ENCODE assay signal across 8 cellular contexts in genomic region chr1:51189421-51190073, GRCh38. TPM values are rescaled to one million over a fixed set of nuclear protein-coding genes. Genes with fewer than 3 reads are reported as not detected.
A peak's percentile ranks its signal among the peaks of the same experiment; 100 is the strongest.
DNase-seq lines count a peak whose midpoint lies in the region; ATAC-seq and TF ChIP-seq lines count a peak whose summit lies in the region.

No MANE protein-coding gene starts in this region.

- H3K9me3 Mint-ChIP-seq in activated CD4-positive, alpha-beta memory T cell treated with anti-CD3 and anti-CD28 coated beads for 36 hours, result no peaks in the 10 kb centered on the region

- CTCF ChIA-PET in HEK293T (lab: Yijun Ruan, JAX), result interaction anchor here (0.8 to 3.1 kb wide), 12 partner anchors 9 to 821 kb away, joined by 3 to 12 read pairs (median 4); no protein-coding TSS in a partner anchor
- CTCF ChIA-PET in activated CD4-positive, alpha-beta memory T cell treated with anti-CD3 and anti-CD28 coated beads for 36 hours (lab: Charles Lee), result interaction anchor here (0.6 to 7.3 kb wide), 53 partner anchors 10 to 985 kb away, joined by 3 to 149 read pairs (median 4); partner anchors contain the start of genes FAF1 and RNF11

- intact Hi-C loops in activated CD4-positive, alpha-beta memory T cell treated with anti-CD3 and anti-CD28 coated beads for 36 hours (cut with micrococcal nuclease), result loop anchor here (1.0 to 10.0 kb wide), 4 partner anchors 215 to 415 kb away; partner anchors contain the start of gene CDKN2C

- no peaks in the 10 kb centered on the region for H3K36me3 Mint-ChIP-seq in activated CD4-positive, alpha-beta memory T cell treated with anti-CD3 and anti-CD28 coated beads for 36 hours

- DNase-seq in DMS153 (lab: John Stamatoyannopoulos, UW) (peak; percentile 21), HEK293T (ENCODE audit: extremely low spot score) (peak; percentile 66), NCI-H524 treated with DMSO at 0.1 percent for 48 hours (lab: John Stamatoyannopoulos, UW) (peak; percentile 11), fibroblast of villous mesenchyme (ENCODE audit: low read depth) (peak; percentile 78), pons (ENCODE audit: low spot score) (peak; percentile 73)
- peak; percentile 37 for DNase-seq in activated CD4-positive, alpha-beta memory T cell treated with anti-CD3 and anti-CD28 coated beads for 36 hours

- no peak overlapping the region for H3K4me3 Mint-ChIP-seq in activated CD4-positive, alpha-beta memory T cell treated with anti-CD3 and anti-CD28 coated beads for 36 hours

- ATAC-seq in GM19395 (IDR thresholded peaks at IDR 0.05; ENCODE audit: unreplicated experiment) (no peak), GM18511 (IDR thresholded peaks at IDR 0.05; ENCODE audit: unreplicated experiment) (no peak)

- no peaks in the 10 kb centered on the region for H3K27me3 Mint-ChIP-seq in activated CD4-positive, alpha-beta memory T cell treated with anti-CD3 and anti-CD28 coated beads for 36 hours

- H3K27ac Mint-ChIP-seq in activated CD4-positive, alpha-beta memory T cell treated with anti-CD3 and anti-CD28 coated beads for 36 hours, result no peak overlapping the region

- H3K4me1 Mint-ChIP-seq in activated CD4-positive, alpha-beta memory T cell treated with anti-CD3 and anti-CD28 coated beads for 36 hours (ENCODE audit: low read depth), result no peaks in the 10 kb centered on the region

- H3K4me3 ChIP-seq in fibroblast of villous mesenchyme (ENCODE audit: low read depth, low read length), result no peak overlapping the region

- peak; percentile 96 for TF ChIP-seq CTCF in fibroblast of villous mesenchyme (IDR thresholded peaks at IDR 0.05; ENCODE audit: insufficient read depth, low read depth, low read length)

- POLR2A ChIA-PET in HEK293T (lab: Yijun Ruan, JAX), result interaction anchor here (1.1 kb wide), 1 partner anchor 220 kb away, joined by 4 read pairs; the partner anchor contains the start of gene CDKN2C
- POLR2A ChIA-PET in activated CD4-positive, alpha-beta memory T cell treated with anti-CD3 and anti-CD28 coated beads for 36 hours (lab: Charles Lee), result no interaction called here

TF ChIP-seq in HEK293T, 16 proteins besides CTCF, POLR2A, EP300 and RAD21:
- TF ChIP-seq CTBP1 (IDR thresholded peaks at IDR 0.05; ENCODE audit: borderline replicate concordance) (no peak), ZNF384 (IDR thresholded peaks at IDR 0.05) (peak; percentile 83)
TF ChIP-seq in HEK293T: peak in this region for 1.

RNA-seq across cellular contexts. Expression of gene RNF11, which starts 46.5 kb away (rescaled TPM):
- total RNA-seq in activated CD4-positive, alpha-beta memory T cell treated with anti-CD3 and anti-CD28 coated beads for 36 hours, result 10 to 100 TPM; 26.3 to 31.9 TPM
- total RNA-seq in fibroblast of villous mesenchyme, result 128 and 130 TPM in 2 replicates

Comparison
In these comparisons a context has a peak if more than half of its experiments do, and no peak if none do; other contexts are left out.
1. DNase-seq: peak in every context shown above with its lines; median percentile 78 in fibroblast of villous mesenchyme; 73 in pons; 66 in HEK293T; 37 in activated CD4-positive, alpha-beta memory T cell treated with anti-CD3 and anti-CD28 coated beads for 36 hours; 21 in DMS153; 11 in NCI-H524 treated with DMSO at 0.1 percent for 48 hours.